Comparison of ENCODE assay signal across 10 cellular contexts in genomic region chr5:38871790-38872551, GRCh38. TPM values are rescaled to one million over a fixed set of nuclear protein-coding genes. Genes with fewer than 3 reads are reported as not detected.
DNase-seq lines count a peak whose midpoint lies in the region; ATAC-seq and TF ChIP-seq lines count a peak whose summit lies in the region.
"Had no signal": no experiment of that assay in that cellular context is flagged by ENCODE, and none has a peak within 500 bp of the region (broad histone marks: within the 10 kb centered on the region; RNA-seq: fewer than 3 reads in every experiment).

No MANE protein-coding gene starts in this region.

- H3K36me3 ChIP-seq in HAP-1 (replicated peaks) = no peaks in the 10 kb centered on the region; the same call in 1 of the 2 replicates

- DNase-seq in EH (ENCODE audit: low read depth) (peak; percentile 98), RWPE1 (ENCODE audit: low spot score) (peak; percentile 92), fibroblast of the aortic adventitia (ENCODE audit: low read depth) (peak; percentile 99), retinal pigment epithelial cell (ENCODE audit: low read depth) (peak; percentile 87), ureter (ENCODE audit: low spot score) (no peak), NCI-H510A treated with DMSO at 0.1 percent for 48 hours (lab: John Stamatoyannopoulos, UW) (no peak), left lobe of liver (ENCODE audit: low spot score) (no peak), HAP-1 (ENCODE audit: low spot score in 2 of 2) (no peak)
- DNase-seq: NCI-H1436, T-cell had no signal

- no peaks in the 10 kb centered on the region for H3K27me3 ChIP-seq in HAP-1 (ENCODE audit: low read depth)

- H3K4me3 ChIP-seq in fibroblast of the aortic adventitia (ENCODE audit: low read depth, low read length) (no peak overlapping the region), retinal pigment epithelial cell (ENCODE audit: low read length) (no peak overlapping the region), HAP-1 (no peak overlapping the region)

- CTCF ChIA-PET in RWPE1 (lab: Yijun Ruan, JAX) = interaction anchor here (0.6 kb wide), 1 partner anchor 220 kb away, joined by 4 read pairs; no protein-coding TSS in a partner anchor

- POLR2A ChIA-PET in RWPE1 (lab: Yijun Ruan, JAX; ENCODE audit: low non-redundant PET) = no interaction called here

- H3K4me1 ChIP-seq in HAP-1 = no peaks in the 10 kb centered on the region

- in situ Hi-C loops in HAP-1 (cut with MboI; ENCODE audit: low sequenced_read_pairs) = no loop called here

- no peak overlapping the region for H3K27ac ChIP-seq in RWPE1

- no peaks in the 10 kb centered on the region for H3K9me3 ChIP-seq in HAP-1

- no peak for ATAC-seq in left lobe of liver
- ATAC-seq: T-cell had no signal

- TF ChIP-seq CTCF in RWPE1 (conservative IDR thresholded peaks at IDR 0.05; ENCODE audit: low read depth) (no peak), fibroblast of the aortic adventitia (IDR thresholded peaks at IDR 0.05; ENCODE audit: insufficient read depth, low read length) (no peak), retinal pigment epithelial cell (conservative IDR thresholded peaks at IDR 0.05; ENCODE audit: low read depth, low read length) (no peak)

RNA-seq across cellular contexts. Expression of gene OSMR, which starts 26.2 kb away (rescaled TPM):
- 57.2 and 96.7 TPM in 2 replicates for total RNA-seq in fibroblast of the aortic adventitia (ENCODE audit: low replicate concordance)
- 57.1 TPM for total RNA-seq in ureter
- 4.4 TPM for total RNA-seq in left lobe of liver

Comparison
In these comparisons a context has a peak if more than half of its experiments do, and no peak if none do; other contexts are left out.
1. DNase-seq: peak in EH (single experiment), RWPE1 (single experiment), fibroblast of the aortic adventitia (single experiment) and retinal pigment epithelial cell (single experiment); none in ureter (single experiment), NCI-H510A treated with DMSO at 0.1 percent for 48 hours (single experiment), left lobe of liver (single experiment) and HAP-1 (0 of 2).
2. RNA of gene OSMR, which starts 26.2 kb away (total RNA-seq): 57.2 to 96.7 TPM in fibroblast of the aortic adventitia and 57.1 TPM in ureter (single experiment); 4.4 TPM in left lobe of liver (single experiment); every median in the first group is over 10 times any median in the second.